ENCODE assay signal across 8 cellular contexts in the genomic region with DNA sequence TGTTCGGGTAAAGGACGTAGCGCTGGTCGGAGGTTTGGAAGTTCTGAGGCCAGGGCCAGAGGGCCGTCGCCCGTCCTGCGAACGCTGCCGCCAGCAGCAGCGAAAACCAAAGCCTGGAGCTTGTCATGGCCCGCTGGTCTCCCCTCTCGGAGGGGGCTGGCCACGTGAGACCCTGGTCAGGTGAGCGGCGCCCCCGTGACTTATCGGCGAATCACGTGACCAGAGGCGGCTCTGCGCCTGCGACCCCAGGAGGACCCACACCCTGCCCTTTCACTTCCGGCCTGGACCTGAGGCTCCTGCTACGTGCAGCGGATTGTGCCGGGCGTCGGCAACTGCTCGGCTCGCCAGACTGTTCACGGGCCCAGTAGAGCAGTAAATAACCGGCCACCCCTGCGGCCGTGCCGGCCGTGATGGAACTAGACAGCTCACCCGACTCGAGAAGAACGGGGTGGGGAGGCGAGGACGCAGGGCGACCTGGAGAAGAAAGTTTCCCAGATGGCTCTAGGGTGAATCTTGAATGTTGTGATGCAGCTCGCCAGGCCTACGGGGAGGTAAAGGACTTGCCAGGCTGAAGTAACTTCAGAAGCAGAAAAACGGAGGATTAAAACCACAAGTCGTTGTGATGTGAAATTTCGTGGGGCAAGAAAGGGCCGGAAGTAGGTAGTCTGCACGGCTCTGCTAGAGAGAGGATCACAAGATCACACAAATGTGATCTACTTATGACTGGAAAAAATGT. TPM values are rescaled to one million over a fixed set of nuclear protein-coding genes. Genes with fewer than 3 reads are reported as not detected.
A peak's percentile ranks its signal among the peaks of the same experiment; 100 is the strongest.
DNase-seq lines count a peak whose midpoint lies in the region; ATAC-seq and TF ChIP-seq lines count a peak whose summit lies in the region.

TSS of gene HEXA (minus strand) at position 169 of the 736 bp plus-strand sequence. CDS start at position 127, 42 bp downstream.

- H3K4me1 ChIP-seq in right lobe of liver: peaks cover 0 to 38% (median 0%) of the 10 kb centered on the region in 4 donors

- CTCF ChIA-PET in activated CD4-positive, alpha-beta memory T cell treated with anti-CD3 and anti-CD28 coated beads for 36 hours (lab: Charles Lee): interaction anchor here (1.1 to 1.9 kb wide), 5 partner anchors 63 to 224 kb away, joined by 3 to 6 read pairs (median 4); partner anchors contain the start of gene PKM

- peak within 1 kb of the TSS; percentile 49 to 98 (median 90) for H3K27ac ChIP-seq in dorsolateral prefrontal cortex
- peak within 1 kb of the TSS; percentile 83 to 94 (median 92) for H3K27ac ChIP-seq in right lobe of liver

- TF ChIP-seq CTCF in dorsolateral prefrontal cortex (IDR thresholded peaks at IDR 0.05 in 54 of 56, conservative IDR thresholded peaks at IDR 0.05 in 2 of 56; ENCODE audit: low read depth in 1 of 56, partially characterized antibody in 56 of 56) (peak in 30 of 56 donors; percentile 6 to 47 (median 30)), right lobe of liver (IDR thresholded peaks at IDR 0.05) (no peak)

- peak within 1 kb of the TSS; percentile 69 to 100 (median 96) for H3K4me3 ChIP-seq in dorsolateral prefrontal cortex
- H3K4me3 ChIP-seq in right lobe of liver: peak within 1 kb of the TSS; percentile 89 to 100 (median 90)

- intact Hi-C loops in activated CD4-positive, alpha-beta memory T cell treated with anti-CD3 and anti-CD28 coated beads for 36 hours (cut with micrococcal nuclease): loop anchor here (1.0 to 5.0 kb wide), 5 partner anchors 54 to 259 kb away; partner anchors contain the start of genes CELF6, MYO9A, PARP6 and SENP8
- intact Hi-C loops in dorsolateral prefrontal cortex (cut with DNase I): loop anchor here (1.0 to 10.0 kb wide), 4 partner anchors 61 to 409 kb away; partner anchors contain the start of genes ARIH1 (in 2 of the 2), ADPGK (in 1 of the 2) and PARP6 (in 1 of the 2)
- intact Hi-C loops in right lobe of liver (cut with DNase I): no loop called here

- peak; percentile 76 for TF ChIP-seq POLR2A in right lobe of liver (IDR thresholded peaks at IDR 0.05)

- no peaks in the 10 kb centered on the region for H3K27me3 ChIP-seq in dorsolateral prefrontal cortex
- H3K27me3 ChIP-seq in right lobe of liver: no peaks in the 10 kb centered on the region

- H3K36me3 ChIP-seq in right lobe of liver: no peaks in the 10 kb centered on the region

- peaks cover 4% of the 10 kb centered on the region for H3K36me3 Mint-ChIP-seq in activated CD4-positive, alpha-beta memory T cell treated with anti-CD3 and anti-CD28 coated beads for 36 hours

- H3K27me3 Mint-ChIP-seq in activated CD4-positive, alpha-beta memory T cell treated with anti-CD3 and anti-CD28 coated beads for 36 hours: peaks cover 1% of the 10 kb centered on the region

- H3K4me1 Mint-ChIP-seq in activated CD4-positive, alpha-beta memory T cell treated with anti-CD3 and anti-CD28 coated beads for 36 hours (ENCODE audit: low read depth): peaks cover 32% of the 10 kb centered on the region

- no peaks in the 10 kb centered on the region for H3K9me3 ChIP-seq in right lobe of liver

- ATAC-seq in GM19438 (IDR thresholded peaks at IDR 0.05; ENCODE audit: low read depth, unreplicated experiment) (peak; percentile 66), HG03571 (IDR thresholded peaks at IDR 0.05; ENCODE audit: unreplicated experiment) (peak; percentile 76), right lobe of liver (peak; percentile 90 to 96 (median 92))

- no peaks in the 10 kb centered on the region for H3K9me3 Mint-ChIP-seq in activated CD4-positive, alpha-beta memory T cell treated with anti-CD3 and anti-CD28 coated beads for 36 hours

- POLR2A ChIA-PET in activated CD4-positive, alpha-beta memory T cell treated with anti-CD3 and anti-CD28 coated beads for 36 hours (lab: Charles Lee): interaction anchor here (0.7 to 2.9 kb wide), 10 partner anchors 8 to 149 kb away, joined by 3 to 11 read pairs (median 5); no protein-coding TSS in a partner anchor

- peak within 1 kb of the TSS; percentile 91 for H3K4me3 Mint-ChIP-seq in activated CD4-positive, alpha-beta memory T cell treated with anti-CD3 and anti-CD28 coated beads for 36 hours

- 0% methylated on average over 15 of the region's 50 CpGs for WGBS in right lobe of liver (ENCODE audit: insufficient coverage, low coverage, low lambda C conversion rate, missing lambda C conversion rate)

- peak; percentile 85 for DNase-seq in CD1c-positive myeloid dendritic cell (ENCODE audit: extremely low spot score)
- DNase-seq in NCI-H82 (lab: John Stamatoyannopoulos, UW): peak; percentile 99
- peak; percentile 98 for DNase-seq in activated CD4-positive, alpha-beta memory T cell treated with anti-CD3 and anti-CD28 coated beads for 36 hours
- peak; percentile 88 to 96 (median 94) for DNase-seq in dorsolateral prefrontal cortex
- peak; percentile 96 to 97 (median 97) for DNase-seq in right lobe of liver
- peak; percentile 97 for DNase-seq in stimulated activated CD4-positive, alpha-beta T cell treated with anti-CD3 and anti-CD28 coated beads, Interleukin-4, amount 100 ng/mL, for 24 hours

- H3K27ac Mint-ChIP-seq in activated CD4-positive, alpha-beta memory T cell treated with anti-CD3 and anti-CD28 coated beads for 36 hours: peak within 1 kb of the TSS; percentile 92

RNA-seq across cellular contexts. Expression of gene HEXA, which starts in this region (rescaled TPM):
- 10 to 100 TPM; 57.5 to 59.8 TPM for total RNA-seq in activated CD4-positive, alpha-beta memory T cell treated with anti-CD3 and anti-CD28 coated beads for 36 hours
- total RNA-seq in dorsolateral prefrontal cortex: 100 to 1,000 TPM in 9 of 120 experiments, 10 to 100 TPM in 111; 59.4 to 109 (median 80.2) TPM
- 100 to 1,000 TPM in 1 of 6 experiments, 10 to 100 TPM in 5; 55.9 to 107 (median 65.3) TPM for total RNA-seq in right lobe of liver

Comparison
In these comparisons a context has a peak if more than half of its experiments do, and no peak if none do; other contexts are left out.
1. Peak in every context shown above with its lines: DNase-seq, ATAC-seq, H3K4me3 ChIP-seq and H3K27ac ChIP-seq.
2. CTCF ChIP-seq: peak in dorsolateral prefrontal cortex (30 of 56); none in right lobe of liver (0 of 4).
3. intact Hi-C loops: an anchor here in activated CD4-positive, alpha-beta memory T cell treated with anti-CD3 and anti-CD28 coated beads for 36 hours (1.0 to 5.0 kb wide) and dorsolateral prefrontal cortex (1.0 to 10.0 kb wide); none called in right lobe of liver.